2 cellular contexts compared by ENCODE assay signal in genomic region chr3:66426135-66426534, GRCh38.
TF ChIP-seq lines count a peak whose summit lies in the region.

No MANE protein-coding gene starts in this region.

TF ChIP-seq in IMR-90, 13 proteins besides CTCF, POLR2A, EP300 and RAD21:
- TF ChIP-seq NFE2L2 (IDR thresholded peaks at IDR 0.05; ENCODE audit: low read depth, low read length) (no peak), RFX5 (IDR thresholded peaks at IDR 0.05; ENCODE audit: low read depth, low read length) (no peak), CEBPB (IDR thresholded peaks at IDR 0.05; ENCODE audit: low read depth, low read length) (no peak), CHD1 (IDR thresholded peaks at IDR 0.05; ENCODE audit: low read depth, low read length) (no peak), MAFK (IDR thresholded peaks at IDR 0.05; ENCODE audit: low read depth, low read length) (no peak), FOS (IDR thresholded peaks at IDR 0.05; ENCODE audit: low read depth, low read length) (no peak), SMC3 (IDR thresholded peaks at IDR 0.05; ENCODE audit: low read depth, low read length) (no peak), RCOR1 (IDR thresholded peaks at IDR 0.05; ENCODE audit: insufficient replicate concordance, low read length) (no peak), MAZ (IDR thresholded peaks at IDR 0.05; ENCODE audit: borderline replicate concordance, low read depth, low read length) (no peak), MXI1 (IDR thresholded peaks at IDR 0.05; ENCODE audit: borderline replicate concordance, low read depth, low read length) (no peak), BHLHE40 (IDR thresholded peaks at IDR 0.05; ENCODE audit: low read depth, low read length) (no peak)
- TF ChIP-seq, protein P1, sequence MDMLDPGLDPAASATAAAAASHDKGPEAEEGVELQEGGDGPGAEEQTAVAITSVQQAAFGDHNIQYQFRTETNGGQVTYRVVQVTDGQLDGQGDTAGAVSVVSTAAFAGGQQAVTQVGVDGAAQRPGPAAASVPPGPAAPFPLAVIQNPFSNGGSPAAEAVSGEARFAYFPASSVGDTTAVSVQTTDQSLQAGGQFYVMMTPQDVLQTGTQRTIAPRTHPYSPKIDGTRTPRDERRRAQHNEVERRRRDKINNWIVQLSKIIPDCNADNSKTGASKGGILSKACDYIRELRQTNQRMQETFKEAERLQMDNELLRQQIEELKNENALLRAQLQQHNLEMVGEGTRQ (IDR thresholded peaks at IDR 0.05; ENCODE audit: low read depth, low read length), result no peak
- TF ChIP-seq, protein P2, sequence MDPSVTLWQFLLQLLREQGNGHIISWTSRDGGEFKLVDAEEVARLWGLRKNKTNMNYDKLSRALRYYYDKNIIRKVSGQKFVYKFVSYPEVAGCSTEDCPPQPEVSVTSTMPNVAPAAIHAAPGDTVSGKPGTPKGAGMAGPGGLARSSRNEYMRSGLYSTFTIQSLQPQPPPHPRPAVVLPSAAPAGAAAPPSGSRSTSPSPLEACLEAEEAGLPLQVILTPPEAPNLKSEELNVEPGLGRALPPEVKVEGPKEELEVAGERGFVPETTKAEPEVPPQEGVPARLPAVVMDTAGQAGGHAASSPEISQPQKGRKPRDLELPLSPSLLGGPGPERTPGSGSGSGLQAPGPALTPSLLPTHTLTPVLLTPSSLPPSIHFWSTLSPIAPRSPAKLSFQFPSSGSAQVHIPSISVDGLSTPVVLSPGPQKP (IDR thresholded peaks at IDR 0.05; ENCODE audit: borderline replicate concordance, low read depth, low read length), result no peak

TF ChIP-seq in HEK293T, 16 proteins besides CTCF, POLR2A, EP300 and RAD21:
- TF ChIP-seq CTBP1 (IDR thresholded peaks at IDR 0.05; ENCODE audit: borderline replicate concordance) (no peak), FOXK2 (IDR thresholded peaks at IDR 0.05) (no peak), ARNT (IDR thresholded peaks at IDR 0.05) (no peak), L3MBTL2 (conservative IDR thresholded peaks at IDR 0.05) (no peak), ZNF384 (IDR thresholded peaks at IDR 0.05) (no peak), TARDBP (IDR thresholded peaks at IDR 0.05) (no peak), LEF1 (IDR thresholded peaks at IDR 0.05; ENCODE audit: borderline replicate concordance) (no peak), SUZ12 (IDR thresholded peaks at IDR 0.05) (no peak), FOXM1 (IDR thresholded peaks at IDR 0.05; ENCODE audit: borderline replicate concordance) (no peak), SP1 (IDR thresholded peaks at IDR 0.05) (no peak), NFRKB (IDR thresholded peaks at IDR 0.05) (no peak), BHLHE40 (IDR thresholded peaks at IDR 0.05; ENCODE audit: borderline replicate concordance) (no peak), FOXA1 (IDR thresholded peaks at IDR 0.05) (no peak), ELF4 (IDR thresholded peaks at IDR 0.05) (no peak)
- TF ChIP-seq, protein P3, sequence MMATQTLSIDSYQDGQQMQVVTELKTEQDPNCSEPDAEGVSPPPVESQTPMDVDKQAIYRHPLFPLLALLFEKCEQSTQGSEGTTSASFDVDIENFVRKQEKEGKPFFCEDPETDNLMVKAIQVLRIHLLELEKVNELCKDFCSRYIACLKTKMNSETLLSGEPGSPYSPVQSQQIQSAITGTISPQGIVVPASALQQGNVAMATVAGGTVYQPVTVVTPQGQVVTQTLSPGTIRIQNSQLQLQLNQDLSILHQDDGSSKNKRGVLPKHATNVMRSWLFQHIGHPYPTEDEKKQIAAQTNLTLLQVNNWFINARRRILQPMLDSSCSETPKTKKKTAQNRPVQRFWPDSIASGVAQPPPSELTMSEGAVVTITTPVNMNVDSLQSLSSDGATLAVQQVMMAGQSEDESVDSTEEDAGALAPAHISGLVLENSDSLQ (IDR thresholded peaks at IDR 0.05), result no peak
